In the genomic region with DNA sequence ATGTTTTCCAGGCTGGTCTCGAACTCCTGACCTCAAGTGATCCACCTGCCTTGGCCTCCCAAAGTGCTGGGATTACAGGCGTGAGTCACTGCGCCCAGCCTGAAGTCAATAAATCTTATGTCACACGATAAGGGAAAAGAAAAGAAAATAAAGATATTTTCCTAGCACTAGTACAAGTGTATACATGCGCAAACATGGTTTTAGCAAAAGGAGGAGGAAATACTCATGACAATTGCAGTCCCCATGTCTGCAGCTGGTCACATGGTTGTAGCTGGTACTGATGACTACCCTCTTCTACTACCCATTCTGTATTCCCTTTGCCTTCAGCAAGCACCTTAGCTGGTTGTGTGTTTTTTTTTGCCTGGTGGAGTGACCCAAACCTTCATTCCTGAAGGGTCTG, we compare ENCODE assay signal across 4 cellular contexts. TPM values are rescaled to one million over a fixed set of nuclear protein-coding genes. Genes with fewer than 3 reads are reported as not detected.
"Had no signal": no experiment of that assay in that cellular context is flagged by ENCODE, and none has a peak within 500 bp of the region (broad histone marks: within the 10 kb centered on the region; RNA-seq: fewer than 3 reads in every experiment).

No MANE protein-coding gene starts in this region.

RNA-seq across cellular contexts. Expression of a gene that starts 23.6 kb away (rescaled TPM):
- total RNA-seq: HT-29, K562 had no signal
- polyA plus RNA-seq: IgD-negative memory B cell, K562 had no signal

RNA-seq across cellular contexts. Expression of a gene that starts 44.2 kb away (rescaled TPM):
- total RNA-seq: HT-29, IMR-90, K562 had no signal
- polyA plus RNA-seq: K562 had no signal
